8 cellular contexts compared by ENCODE assay signal in the genomic region with DNA sequence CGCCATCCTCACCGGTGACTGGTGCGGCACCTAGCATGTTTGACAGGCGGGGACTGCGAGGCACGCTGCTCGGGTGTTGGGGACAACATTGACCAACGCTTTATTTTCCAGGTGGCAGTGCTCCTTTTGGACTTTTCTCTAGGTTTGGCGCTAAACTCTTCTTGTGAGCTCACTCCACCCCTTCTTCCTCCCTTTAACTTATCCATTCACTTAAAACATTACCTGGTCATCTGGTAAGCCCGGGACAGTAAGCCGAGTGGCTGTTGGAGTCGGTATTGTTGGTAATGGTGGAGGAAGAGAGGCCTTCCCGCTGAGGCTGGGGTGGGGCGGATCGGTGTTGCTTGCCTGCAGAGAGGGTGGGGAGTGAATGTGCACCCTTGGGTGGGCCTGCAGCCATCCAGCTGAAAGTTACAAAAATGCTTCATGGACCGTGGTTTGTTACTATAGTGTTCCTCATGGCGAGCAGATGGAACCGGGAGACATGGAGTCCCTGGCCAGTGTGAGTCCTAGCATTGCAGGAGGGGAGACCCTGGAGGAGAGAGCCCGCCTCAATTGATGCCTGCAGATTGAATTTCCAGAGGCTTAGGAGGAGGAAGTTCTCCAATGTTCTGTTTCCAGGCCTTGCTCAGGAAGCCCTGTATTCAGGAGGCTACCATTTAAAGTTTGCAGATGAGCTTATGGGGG. TPM values are rescaled to one million over a fixed set of nuclear protein-coding genes. Genes with fewer than 3 reads are reported as not detected.
DNase-seq lines count a peak whose midpoint lies in the region; ATAC-seq and TF ChIP-seq lines count a peak whose summit lies in the region.

No MANE protein-coding gene starts in this region.

- H3K27ac ChIP-seq in BLaER1 (peak overlapping the region; percentile 99), KOPT-K1 (ENCODE audit: low read depth, low read length, poor library complexity, severe bottlenecking) (peak overlapping the region; percentile 99)

- H3K4me1 Mint-ChIP-seq in activated naive CD4-positive, alpha-beta T cell treated with anti-CD3 and anti-CD28 coated beads, Interleukin-2, amount 50 U/mL, for 24 hours: peaks cover 41% of the 10 kb centered on the region

- peaks cover 59% of the 10 kb centered on the region for H4K20me1 ChIP-seq in BLaER1

- H3K36me3 Mint-ChIP-seq in activated naive CD4-positive, alpha-beta T cell treated with anti-CD3 and anti-CD28 coated beads, Interleukin-2, amount 50 U/mL, for 24 hours: peaks cover 31% of the 10 kb centered on the region

- H3K9me3 ChIP-seq in BLaER1: no peaks in the 10 kb centered on the region
- H3K9me3 ChIP-seq in KOPT-K1 (ENCODE audit: insufficient read depth, low read length, poor library complexity, severe bottlenecking): no peaks in the 10 kb centered on the region

- peak overlapping the region; percentile 96 for H3K4me3 Mint-ChIP-seq in activated naive CD4-positive, alpha-beta T cell treated with anti-CD3 and anti-CD28 coated beads, Interleukin-2, amount 50 U/mL, for 24 hours

- H3K4me3 ChIP-seq in BLaER1 (peak overlapping the region; percentile 90), retinal pigment epithelial cell (ENCODE audit: low read length) (peak overlapping the region; percentile 88)

- H3K9me3 Mint-ChIP-seq in activated naive CD4-positive, alpha-beta T cell treated with anti-CD3 and anti-CD28 coated beads, Interleukin-2, amount 50 U/mL, for 24 hours: no peaks in the 10 kb centered on the region

- peak overlapping the region; percentile 99 for H3K9ac ChIP-seq in BLaER1

- intact Hi-C loops in left cardiac atrium (cut with DNase I): loop anchor here in 1 of 2 donors (2.0 to 5.0 kb wide), 2 partner anchors 49 to 73 kb away; no protein-coding TSS in a partner anchor

- ATAC-seq in left cardiac atrium: no peak
- ATAC-seq in HG02970 (IDR thresholded peaks at IDR 0.05; ENCODE audit: low FRiP score, unreplicated experiment): no peak

- no peaks in the 10 kb centered on the region for H3K27me3 Mint-ChIP-seq in activated naive CD4-positive, alpha-beta T cell treated with anti-CD3 and anti-CD28 coated beads, Interleukin-2, amount 50 U/mL, for 24 hours

- no peaks in the 10 kb centered on the region for H3K27me3 ChIP-seq in BLaER1

- DNase-seq in left cardiac atrium: peak; percentile 28
- DNase-seq in retinal pigment epithelial cell (ENCODE audit: low read depth): no peak
- DNase-seq in germinal center (ENCODE audit: low spot score): no peak
- DNase-seq in NCI-H748 (lab: John Stamatoyannopoulos, UW; ENCODE audit: unreplicated experiment): no peak

- H3K36me3 ChIP-seq in BLaER1: peaks cover 14% of the 10 kb centered on the region
- peaks cover 30% of the 10 kb centered on the region for H3K36me3 ChIP-seq in KOPT-K1 (ENCODE audit: insufficient read depth, low read length)

- H3K4me2 ChIP-seq in BLaER1: peak overlapping the region; percentile 94

- no peak for TF ChIP-seq CTCF in retinal pigment epithelial cell (conservative IDR thresholded peaks at IDR 0.05; ENCODE audit: low read depth, low read length)

- peak overlapping the region; percentile 97 for H3K27ac Mint-ChIP-seq in activated naive CD4-positive, alpha-beta T cell treated with anti-CD3 and anti-CD28 coated beads, Interleukin-2, amount 50 U/mL, for 24 hours

- H3K4me1 ChIP-seq in BLaER1: peaks cover 52% of the 10 kb centered on the region

RNA-seq across cellular contexts. Expression of gene NEAT1, which starts 1.1 kb away (rescaled TPM):
- total RNA-seq in left cardiac atrium: 100 to 1,000 TPM; 405 to 657 TPM

RNA-seq across cellular contexts. Expression of gene FRMD8, which starts 37.2 kb away (rescaled TPM):
- total RNA-seq in left cardiac atrium: 10 to 100 TPM; 13.4 to 21.5 TPM

RNA-seq across cellular contexts. Expression of gene SLC25A45, which starts 41.2 kb away (rescaled TPM):
- total RNA-seq in left cardiac atrium: 1 to 10 TPM; 4.1 to 7.2 TPM
